Comparison of ENCODE assay signal across 8 cellular contexts in the genomic region with DNA sequence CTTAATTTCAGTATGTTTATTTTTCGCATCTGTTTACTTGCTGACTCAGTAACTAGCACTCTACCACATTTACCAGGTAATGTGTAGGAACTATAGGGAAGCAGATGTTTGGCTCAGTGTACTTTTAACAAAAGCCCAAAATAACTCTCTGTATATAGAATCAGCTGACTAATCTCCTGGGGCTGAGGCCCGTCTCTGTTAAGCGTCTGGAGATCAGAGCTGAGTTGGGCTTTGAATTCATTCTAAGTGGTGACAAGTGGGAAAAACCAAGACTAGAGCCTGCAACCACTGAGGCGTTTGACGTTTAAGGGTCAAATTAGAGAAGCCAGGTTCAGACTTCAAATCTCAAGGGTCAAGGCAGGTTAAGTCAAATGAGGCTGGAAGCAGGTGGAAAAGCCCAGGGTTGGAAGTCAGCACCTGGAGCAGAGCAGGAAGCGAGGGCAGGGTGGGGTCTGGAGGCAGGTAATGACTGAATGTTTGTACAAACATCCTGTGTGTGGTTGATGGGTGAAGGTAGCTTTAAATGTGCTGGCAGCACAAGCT. TPM values are rescaled to one million over a fixed set of nuclear protein-coding genes. Genes with fewer than 3 reads are reported as not detected.
A peak's percentile ranks its signal among the peaks of the same experiment; 100 is the strongest.
DNase-seq lines count a peak whose midpoint lies in the region; ATAC-seq and TF ChIP-seq lines count a peak whose summit lies in the region.

No MANE protein-coding gene starts in this region.

- no peaks in the 10 kb centered on the region for H3K36me3 ChIP-seq in RWPE2 (ENCODE audit: low read depth)
- no peaks in the 10 kb centered on the region for H3K36me3 ChIP-seq in GM23338 (ENCODE audit: insufficient read depth)

- no peak overlapping the region for H3K4me2 ChIP-seq in GM23338

- H3K4me1 Mint-ChIP-seq in immature natural killer cell (peaks cover 24 to 49% of the 10 kb centered on the region in 2 donors), GM23338 (peaks cover 17% of the 10 kb centered on the region)

- peak overlapping the region in 4 of 5 donors; percentile 12 to 60 (median 42) for H3K4me3 Mint-ChIP-seq in immature natural killer cell
- no peak overlapping the region for H3K4me3 Mint-ChIP-seq in GM23338

- H2AFZ ChIP-seq in GM23338: no peak overlapping the region

- H3K79me2 ChIP-seq in GM23338 (replicated peaks; ENCODE audit: insufficient read depth): no peaks in the 10 kb centered on the region

- H3K4me3 ChIP-seq in RWPE2 (ENCODE audit: severe bottlenecking) (no peak overlapping the region), GM23338 (no peak overlapping the region)

- TF ChIP-seq CTCF in RWPE2 (IDR thresholded peaks at IDR 0.05; ENCODE audit: poor library complexity, severe bottlenecking) (no peak), GM23338 (conservative IDR thresholded peaks at IDR 0.05; ENCODE audit: low read depth in 2 of 2) (no peak)

- H3K27me3 Mint-ChIP-seq in immature natural killer cell (ENCODE audit: low read depth in 3 of 3) (peaks cover 0 to 5% (median 2%) of the 10 kb centered on the region in 3 donors), GM23338 (ENCODE audit: insufficient read depth, low read depth, poor library complexity) (peaks cover 8% of the 10 kb centered on the region)

- peaks cover 46% of the 10 kb centered on the region for H3K4me1 ChIP-seq in RWPE2 (ENCODE audit: insufficient read depth, poor library complexity, severe bottlenecking)
- H3K4me1 ChIP-seq in GM23338 (ENCODE audit: insufficient read depth): 0 out of 2 replicates have a peak, but pooled peaks cover 9% of the 10 kb centered on the region

- H3K27ac ChIP-seq in RWPE2 (ENCODE audit: poor library complexity, severe bottlenecking) (peak overlapping the region; percentile 55), GM23338 (ENCODE audit: low read depth) (no peak overlapping the region)

- DNase-seq in DMS79 (lab: John Stamatoyannopoulos, UW) (peak; percentile 93), RWPE2 (ENCODE audit: low spot score) (no peak), immature natural killer cell (no peak), GM23338 (ENCODE audit: low spot score) (no peak)
- DNase-seq in stimulated activated CD4-positive, alpha-beta T cell treated with anti-CD3 and anti-CD28 coated beads, Interleukin-2, amount 100 ng/mL, for 48 hours: no peak

- no peaks in the 10 kb centered on the region for H3K9me2 ChIP-seq in GM23338 (ENCODE audit: insufficient read depth)

- no peaks in the 10 kb centered on the region for H3K27me3 ChIP-seq in RWPE2 (ENCODE audit: insufficient read depth, poor library complexity, severe bottlenecking)
- no peaks in the 10 kb centered on the region for H3K27me3 ChIP-seq in GM23338 (ENCODE audit: insufficient read depth)

- no peaks in the 10 kb centered on the region; the same call in 1 of the 2 replicates for H4K20me1 ChIP-seq in GM23338 (replicated peaks; ENCODE audit: insufficient read depth)

- H3K9me3 ChIP-seq in RWPE2 (ENCODE audit: severe bottlenecking): no peaks in the 10 kb centered on the region

- H3K9me3 Mint-ChIP-seq in immature natural killer cell: no peaks in the 10 kb centered on the region
- H3K9me3 Mint-ChIP-seq in GM23338: no peaks in the 10 kb centered on the region

- H3K36me3 Mint-ChIP-seq in immature natural killer cell: no peaks in the 10 kb centered on the region
- no peaks in the 10 kb centered on the region for H3K36me3 Mint-ChIP-seq in GM23338 (ENCODE audit: low read depth)

- no peaks in the 10 kb centered on the region for H3F3A ChIP-seq in GM23338 (replicated peaks; ENCODE audit: low read depth)

- peak overlapping the region; percentile 25 to 81 (median 69) for H3K27ac Mint-ChIP-seq in immature natural killer cell
- no peak overlapping the region for H3K27ac Mint-ChIP-seq in GM23338

- ATAC-seq in HG03060 (IDR thresholded peaks at IDR 0.05; ENCODE audit: low read depth, unreplicated experiment) (peak; percentile 31), RWPE2 (ENCODE audit: low read depth) (peak; percentile 63), GM23338 (no peak), HG02763 (IDR thresholded peaks at IDR 0.05; ENCODE audit: unreplicated experiment) (no peak), GM19397 (IDR thresholded peaks at IDR 0.05; ENCODE audit: unreplicated experiment) (no peak)

TF ChIP-seq in GM23338, 12 proteins besides CTCF, POLR2A, EP300 and RAD21:
- TF ChIP-seq, protein P1, sequence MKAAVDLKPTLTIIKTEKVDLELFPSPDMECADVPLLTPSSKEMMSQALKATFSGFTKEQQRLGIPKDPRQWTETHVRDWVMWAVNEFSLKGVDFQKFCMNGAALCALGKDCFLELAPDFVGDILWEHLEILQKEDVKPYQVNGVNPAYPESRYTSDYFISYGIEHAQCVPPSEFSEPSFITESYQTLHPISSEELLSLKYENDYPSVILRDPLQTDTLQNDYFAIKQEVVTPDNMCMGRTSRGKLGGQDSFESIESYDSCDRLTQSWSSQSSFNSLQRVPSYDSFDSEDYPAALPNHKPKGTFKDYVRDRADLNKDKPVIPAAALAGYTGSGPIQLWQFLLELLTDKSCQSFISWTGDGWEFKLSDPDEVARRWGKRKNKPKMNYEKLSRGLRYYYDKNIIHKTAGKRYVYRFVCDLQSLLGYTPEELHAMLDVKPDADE (IDR thresholded peaks at IDR 0.05): no peak
- TF ChIP-seq JUNB (IDR thresholded peaks at IDR 0.05; ENCODE audit: unreplicated experiment) (no peak), EZH2 (IDR thresholded peaks at IDR 0.05; ENCODE audit: low read depth, unreplicated experiment) (no peak)
TF ChIP-seq in GM23338: peak in this region for 0.

RNA-seq across cellular contexts. Expression of a gene that starts 56.8 kb away (rescaled TPM):
- polyA plus RNA-seq in immature natural killer cell (10 to 100 TPM; 21.8 to 39.3 (median 27.7) TPM), GM23338 (2016; fragmentation: Nextera tagmentation; extraction: Ambion mirVana) (0.14 and 0.21 TPM in 2 replicates)
- total RNA-seq in GM23338 (2014; rRNA removed; shearing (Covaris generic)): 0.16 and 1.0 TPM in 2 replicates

Comparison
In these comparisons a context has a peak if more than half of its experiments do, and no peak if none do; other contexts are left out.
1. ATAC-seq: peak in HG03060 (single experiment) and RWPE2 (single experiment); none in GM23338 (single experiment), HG02763 (single experiment) and GM19397 (single experiment).
2. RNA of a gene that starts 56.8 kb away (polyA plus RNA-seq): 21.8 to 39.3 TPM in immature natural killer cell; 0.14 to 0.21 TPM in GM23338; every median in the first group is over 10 times any median in the second.